8 cellular contexts compared by ENCODE assay signal in genomic region chrX:12978205-12979010, GRCh38. TPM values are rescaled to one million over a fixed set of nuclear protein-coding genes. Genes with fewer than 3 reads are reported as not detected.
DNase-seq lines count a peak whose midpoint lies in the region; ATAC-seq and TF ChIP-seq lines count a peak whose summit lies in the region.

No MANE protein-coding gene starts in this region.

- ATAC-seq in GM18867 (IDR thresholded peaks at IDR 0.05; ENCODE audit: unreplicated experiment) (peak; percentile 54), HG03159 (IDR thresholded peaks at IDR 0.05; ENCODE audit: unreplicated experiment) (peak; percentile 55), heart left ventricle (peak in 3 of 4 donors; percentile 6 to 35 (median 10))

- H3K9ac ChIP-seq in rectal smooth muscle tissue (ENCODE audit: low read length) = no peak overlapping the region

- H3K4me1 ChIP-seq in A673 (ENCODE audit: insufficient read depth, low read length, poor library complexity, severe bottlenecking) (no peaks in the 10 kb centered on the region), heart left ventricle (peaks cover 0 to 62% (median 0%) of the 10 kb centered on the region in 12 donors), rectal smooth muscle tissue (ENCODE audit: control insufficient read depth, insufficient read depth, low read length) (no peaks in the 10 kb centered on the region)

- peaks cover 6% of the 10 kb centered on the region for H3K36me3 ChIP-seq in A673 (ENCODE audit: insufficient read depth, low read length, poor library complexity, severe bottlenecking)
- peaks cover 0 to 18% (median 7%) of the 10 kb centered on the region in 9 donors for H3K36me3 ChIP-seq in heart left ventricle
- H3K36me3 ChIP-seq in rectal smooth muscle tissue (ENCODE audit: control insufficient read depth, insufficient read depth, low read length) = peaks cover 2% of the 10 kb centered on the region

- 39 to 45% (median 41%) methylated on average over 13 of the region's 13 CpGs for WGBS in heart left ventricle, 4 donors

- intact Hi-C loops in A673 (cut with micrococcal nuclease; ENCODE audit: unreplicated experiment) (loop anchor here (10.0 kb wide), 2 partner anchors 246 to 666 kb away; no protein-coding TSS in a partner anchor), heart left ventricle (cut with DNase I) (loop anchor here in 9 of 10 donors (5.0 to 10.0 kb wide), 11 partner anchors 56 to 386 kb away; no protein-coding TSS in a partner anchor)

- H3K4me3 Mint-ChIP-seq in activated naive CD4-positive, alpha-beta T cell treated with anti-CD3 and anti-CD28 coated beads, Interleukin-2, amount 50 U/mL, for 24 hours = peak overlapping the region; percentile 98

- H3K27me3 ChIP-seq in A673 (replicated peaks; ENCODE audit: insufficient read depth, low read depth, low read length, poor library complexity) (no peaks in the 10 kb centered on the region), heart left ventricle (peaks cover 0 to 19% (median 0%) of the 10 kb centered on the region in 9 donors), rectal smooth muscle tissue (ENCODE audit: control insufficient read depth, insufficient read depth, low read length) (no peaks in the 10 kb centered on the region)

- DNase-seq in A673 (ENCODE audit: low spot score) = peak; percentile 15
- DNase-seq in RPMI8226 = peak; percentile 84
- peak in 2 of 5 donors; percentile 51 to 68 for DNase-seq in heart left ventricle
- no peak for DNase-seq in GM20000 (ENCODE audit: low spot score)

- H3K36me3 Mint-ChIP-seq in activated naive CD4-positive, alpha-beta T cell treated with anti-CD3 and anti-CD28 coated beads, Interleukin-2, amount 50 U/mL, for 24 hours = peaks cover 16% of the 10 kb centered on the region

- H3K4me1 Mint-ChIP-seq in activated naive CD4-positive, alpha-beta T cell treated with anti-CD3 and anti-CD28 coated beads, Interleukin-2, amount 50 U/mL, for 24 hours = peaks cover 27% of the 10 kb centered on the region

- no peak for TF ChIP-seq CTCF in A673 (conservative IDR thresholded peaks at IDR 0.05; ENCODE audit: low read depth, low read length)
- TF ChIP-seq CTCF in heart left ventricle (IDR thresholded peaks at IDR 0.05) = no peak
- TF ChIP-seq CTCF in GM20000 (IDR thresholded peaks at IDR 0.05; ENCODE audit: extremely low read depth, missing control alignments) = no peak

- BruUV-seq in A673 (replicated peaks; lab: Mats Ljungman, UMichigan) = no TSS peak

- H3K9me3 ChIP-seq in A673 (ENCODE audit: low read depth, low read length, poor library complexity, severe bottlenecking) (no peaks in the 10 kb centered on the region), heart left ventricle (peaks cover 0 to 5% (median 0%) of the 10 kb centered on the region in 12 donors)

- peak overlapping the region; percentile 91 for H3K27ac Mint-ChIP-seq in activated naive CD4-positive, alpha-beta T cell treated with anti-CD3 and anti-CD28 coated beads, Interleukin-2, amount 50 U/mL, for 24 hours

- POLR2A ChIA-PET in A673 (lab: Charles Lee; ENCODE audit: low non-redundant PET) = interaction anchor here (0.6 kb wide), 1 partner anchor 67 kb away, joined by 4 read pairs; no protein-coding TSS in a partner anchor

- CTCF ChIA-PET in A673 (lab: Charles Lee) = no interaction called here

- TF ChIP-seq POLR2A in heart left ventricle (IDR thresholded peaks at IDR 0.05) = no peak

- H3K27me3 Mint-ChIP-seq in activated naive CD4-positive, alpha-beta T cell treated with anti-CD3 and anti-CD28 coated beads, Interleukin-2, amount 50 U/mL, for 24 hours = no peaks in the 10 kb centered on the region

- H3K4me3 ChIP-seq in A673 (ENCODE audit: low read depth, low read length, poor library complexity, severe bottlenecking) (no peak overlapping the region), heart left ventricle (peak overlapping the region in 10 of 12 donors; percentile 64 to 99 (median 86)), rectal smooth muscle tissue (ENCODE audit: low read length) (peak overlapping the region; percentile 5)

- H3K27ac ChIP-seq in A673 (ENCODE audit: low read depth, low read length, poor library complexity, severe bottlenecking) (no peak overlapping the region), heart left ventricle (peak overlapping the region; percentile 40 to 99 (median 90)), rectal smooth muscle tissue (ENCODE audit: low read depth, low read length) (peak overlapping the region; percentile 8)

- no peaks in the 10 kb centered on the region for H3K9me3 Mint-ChIP-seq in activated naive CD4-positive, alpha-beta T cell treated with anti-CD3 and anti-CD28 coated beads, Interleukin-2, amount 50 U/mL, for 24 hours

RNA-seq across cellular contexts. Expression of gene TMSB4X, which starts 3.5 kb away (rescaled TPM):
- 975 and 1,093 TPM in 2 replicates for total RNA-seq in A673 (2021)
- total RNA-seq in heart left ventricle = 1,000 to 10,000 TPM in 4 of 9 donors, 100 to 1,000 TPM in 5; 689 to 3,543 (median 935) TPM
- polyA plus RNA-seq in heart left ventricle = 1,000 to 10,000 TPM; 1,893 to 1,976 TPM
